1 cellular context compared by ENCODE assay signal in the genomic region with DNA sequence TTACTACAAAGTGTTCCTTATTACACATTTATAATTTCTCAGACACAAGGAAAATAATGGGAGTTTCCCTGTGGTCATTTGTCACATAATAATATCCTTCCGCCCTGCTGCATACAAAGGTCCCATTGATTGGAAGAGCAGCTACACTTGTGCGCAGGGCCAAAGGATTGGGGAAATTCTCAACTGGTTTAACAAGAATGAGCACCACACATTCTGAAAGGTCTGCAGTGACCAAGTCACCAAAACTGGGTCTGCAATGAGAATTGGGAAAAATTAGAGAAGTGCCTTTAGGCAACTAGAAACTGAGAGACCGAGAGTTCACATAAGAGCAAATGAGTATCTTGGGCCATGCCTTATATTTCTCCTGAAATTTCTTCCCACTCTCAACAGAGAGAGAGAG.
TF ChIP-seq lines count a peak whose summit lies in the region.

No MANE protein-coding gene starts in this region.

TF ChIP-seq in SK-N-SH treated with all-trans-retinoic acid at 6 μM for 48 hours, 23 proteins besides CTCF, POLR2A, EP300 and RAD21 (continued from another document):
- no peak for TF ChIP-seq PATZ1 (CRISPR knock-in tag; IDR thresholded peaks at IDR 0.05; ENCODE audit: borderline replicate concordance)
